ENCODE assay signal across 8 cellular contexts in the genomic region with DNA sequence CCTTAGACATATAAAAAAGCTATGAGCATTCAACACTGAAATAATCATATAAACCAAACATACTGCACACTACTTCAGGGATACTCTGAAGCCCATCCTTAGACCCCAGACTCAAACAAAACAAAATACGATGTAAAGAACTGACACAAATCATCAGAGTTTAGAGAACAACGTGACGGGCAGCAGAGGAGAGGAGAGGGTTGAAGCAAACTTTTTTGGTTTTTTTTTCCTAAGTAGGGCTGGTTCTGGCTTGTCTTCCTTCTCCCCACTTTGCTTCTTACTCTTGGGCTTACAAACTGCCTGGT. TPM values are rescaled to one million over a fixed set of nuclear protein-coding genes. Genes with fewer than 3 reads are reported as not detected.
DNase-seq lines count a peak whose midpoint lies in the region; FAIRE-seq and TF ChIP-seq lines count a peak whose summit lies in the region.

No MANE protein-coding gene starts in this region.

- no peak for DNase-seq in H7
- DNase-seq in glutamatergic neuron: no peak
- no peak for DNase-seq in DMS 273 (lab: John Stamatoyannopoulos, UW; ENCODE audit: unreplicated experiment)
- DNase-seq in urothelium cell line (ENCODE audit: low spot score): no peak
- no peak for DNase-seq in NCI-H2196 treated with DMSO at 0.1 percent for 48 hours (lab: John Stamatoyannopoulos, UW; ENCODE audit: unreplicated experiment)
- DNase-seq in SW480 (ENCODE audit: low spot score): no peak

- no peak for FAIRE-seq in urothelium cell line (lab: Jason Lieb, UNC)

- peaks cover 5% of the 10 kb centered on the region for H3K27me3 Mint-ChIP-seq in glutamatergic neuron (ENCODE audit: unreplicated experiment)

- H3K4me3 Mint-ChIP-seq in glutamatergic neuron (ENCODE audit: unreplicated experiment): peak overlapping the region; percentile 94

- peak overlapping the region; percentile 100 for H3K27ac Mint-ChIP-seq in glutamatergic neuron (ENCODE audit: unreplicated experiment)

- H3K9me3 Mint-ChIP-seq in glutamatergic neuron (ENCODE audit: unreplicated experiment): peaks cover 4% of the 10 kb centered on the region

- H3K36me3 ChIP-seq in H7 (replicated peaks; ENCODE audit: control insufficient read depth, insufficient read depth, low read length): no peaks in the 10 kb centered on the region

- peaks cover 73% of the 10 kb centered on the region for H3K4me1 Mint-ChIP-seq in glutamatergic neuron (ENCODE audit: low read depth, unreplicated experiment)

- no peaks in the 10 kb centered on the region for H3K27me3 ChIP-seq in H7 (ENCODE audit: control insufficient read depth, insufficient read depth, low read length)

- H3K27ac ChIP-seq in skin epidermis: peak overlapping the region; percentile 71 to 98 (median 91)

- peak overlapping the region; percentile 56 for H3K4me3 ChIP-seq in H7 (ENCODE audit: insufficient read depth, low read depth, low read length)
- H3K4me3 ChIP-seq in WI38 (ENCODE audit: low read depth, low read length): peak overlapping the region; percentile 64
- peak overlapping the region; percentile 54 to 69 (median 60) for H3K4me3 ChIP-seq in skin epidermis

- no peak for TF ChIP-seq CTCF in WI38 (IDR thresholded peaks at IDR 0.05; ENCODE audit: low read depth, low read length)
- TF ChIP-seq CTCF in glutamatergic neuron (IDR thresholded peaks at IDR 0.05; ENCODE audit: partially characterized antibody, unreplicated experiment): no peak

- no peaks in the 10 kb centered on the region for H3K36me3 Mint-ChIP-seq in glutamatergic neuron (ENCODE audit: unreplicated experiment)

RNA-seq across cellular contexts. Expression of gene GAP43, which starts 34.7 kb away (rescaled TPM):
- total RNA-seq in H7 (2014; rRNA removed; shearing (Covaris generic)): 24.8 and 26.4 TPM in 2 replicates
- 684 TPM for total RNA-seq in glutamatergic neuron (ENCODE audit: unreplicated experiment)

Comparison
In these comparisons a context has a peak if more than half of its experiments do, and no peak if none do; other contexts are left out.
1. RNA of gene GAP43, which starts 34.7 kb away (total RNA-seq): 684 TPM in glutamatergic neuron (single experiment); 24.8 to 26.4 TPM in H7; every median in the first group is over 10 times any median in the second.
2. Peak in every context shown above with its lines, with median percentiles within 50 percentile points of each other: H3K4me3 ChIP-seq.